ENCODE assay signal across 9 cellular contexts in the genomic region with DNA sequence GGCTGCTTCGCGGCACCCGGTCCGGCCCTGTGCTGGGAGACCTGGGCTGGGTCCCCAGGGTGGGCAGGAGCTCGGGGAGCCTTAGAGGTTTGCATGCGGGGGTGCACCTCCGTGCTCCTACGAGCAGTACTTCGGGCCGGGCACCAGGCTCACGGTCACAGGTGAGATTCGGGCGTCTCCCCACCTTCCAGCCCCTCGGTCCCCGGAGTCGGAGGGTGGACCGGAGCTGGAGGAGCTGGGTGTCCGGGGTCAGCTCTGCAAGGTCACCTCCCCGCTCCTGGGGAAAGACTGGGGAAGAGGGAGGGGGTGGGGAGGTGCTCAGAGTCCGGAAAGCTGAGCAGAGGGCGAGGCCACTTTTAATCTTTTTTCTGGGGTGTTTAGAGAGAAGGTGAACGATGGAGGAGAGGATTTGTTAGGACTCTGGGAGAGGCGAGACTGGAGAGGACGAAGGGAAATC. TPM values are rescaled to one million over a fixed set of nuclear protein-coding genes. Genes with fewer than 3 reads are reported as not detected.
DNase-seq lines count a peak whose midpoint lies in the region; ATAC-seq, FAIRE-seq and TF ChIP-seq lines count a peak whose summit lies in the region.
"Had no signal": no experiment of that assay in that cellular context is flagged by ENCODE, and none has a peak within 500 bp of the region (broad histone marks: within the 10 kb centered on the region; RNA-seq: fewer than 3 reads in every experiment).

No MANE protein-coding gene starts in this region.

- no peaks in the 10 kb centered on the region for H3F3A ChIP-seq in GM23248 (ENCODE audit: insufficient read depth)

- WGBS in GM23248 (ENCODE audit: low coverage in 1 of 2, low lambda C conversion rate in 2 of 2, missing lambda C conversion rate in 2 of 2), 2 experiments = 2 to 3% methylated on average over 17 to 20 of the region's 24 CpGs
- WGBS in small intestine, 3 donors = 0 to 1% (median 0%) methylated on average over 20 to 24 of the region's 24 CpGs

- no peak overlapping the region for H3K4me2 ChIP-seq in GM23248 (ENCODE audit: unreplicated experiment)

- H3K9ac ChIP-seq in GM23248 = no peak overlapping the region

- in situ Hi-C loops in GM23248 (cut with MboI) = no loop called here

- ATAC-seq in SK-N-SH treated with all-trans-retinoic acid at 6 μM for 48 hours = 0 out of 3 replicates have a peak, but pooled peaks have one; percentile 10

- intact Hi-C loops in left ventricle myocardium inferior (cut with micrococcal nuclease) = no loop called here

- H3K79me2 ChIP-seq in GM23248 (ENCODE audit: insufficient read depth) = no peaks in the 10 kb centered on the region

- H3K27me3 ChIP-seq in GM23248 (replicated peaks; ENCODE audit: insufficient read depth) = peaks cover 83% of the 10 kb centered on the region
- peaks cover 100% of the 10 kb centered on the region for H3K27me3 ChIP-seq in left ventricle myocardium inferior (ENCODE audit: low read depth)
- H3K27me3 ChIP-seq in small intestine (ENCODE audit: control insufficient read depth in 2 of 2, insufficient read depth in 2 of 2, low read length in 2 of 2) = peaks cover 0 to 13% of the 10 kb centered on the region in 2 donors

- H3K4me1 ChIP-seq in GM23248 (ENCODE audit: insufficient read depth) (peaks cover 4% of the 10 kb centered on the region; the same call in 1 of the 2 replicates), left ventricle myocardium inferior (peaks cover 19% of the 10 kb centered on the region), small intestine (ENCODE audit: control insufficient read depth in 2 of 2, insufficient read depth in 1 of 2, low read depth in 1 of 2, low read length in 1 of 2) (no peaks in the 10 kb centered on the region)

- peak overlapping the region; percentile 37; the same call in 1 of the 2 replicates for H3K4me3 ChIP-seq in GM23248
- H3K4me3 ChIP-seq in left ventricle myocardium inferior = peak overlapping the region; percentile 60
- H3K4me3 ChIP-seq in small intestine (ENCODE audit: low read depth in 1 of 2, low read length in 2 of 2) = peak overlapping the region; percentile 46 to 64

- H3K36me3 ChIP-seq in GM23248 (ENCODE audit: low read depth) (no peaks in the 10 kb centered on the region), left ventricle myocardium inferior (no peaks in the 10 kb centered on the region), small intestine (ENCODE audit: control insufficient read depth in 2 of 2, insufficient read depth in 2 of 2, low read length in 2 of 2) (no peaks in the 10 kb centered on the region)

- no peaks in the 10 kb centered on the region for H4K20me1 ChIP-seq in GM23248 (ENCODE audit: insufficient read depth)

- no peaks in the 10 kb centered on the region for H3K9me3 ChIP-seq in GM23248 (ENCODE audit: low read depth)
- H3K9me3 ChIP-seq in left ventricle myocardium inferior (replicated peaks) = no peaks in the 10 kb centered on the region
- no peaks in the 10 kb centered on the region for H3K9me3 ChIP-seq in small intestine (ENCODE audit: control insufficient read depth, low read depth)

- H3K27ac ChIP-seq in GM23248 (no peak overlapping the region), left ventricle myocardium inferior (replicated peaks) (no peak overlapping the region), small intestine (ENCODE audit: low read depth in 1 of 2, low read length in 1 of 2) (peak overlapping the region; percentile 75 to 97), caudate nucleus (ENCODE audit: low read depth, low read length) (no peak overlapping the region)

- no peak overlapping the region for H2AFZ ChIP-seq in GM23248

- FAIRE-seq in small intestine (lab: Jason Lieb, UNC) = no peak

- no peaks in the 10 kb centered on the region for H3K9me2 ChIP-seq in GM23248 (ENCODE audit: insufficient read depth)

- TF ChIP-seq CTCF in left ventricle myocardium inferior (IDR thresholded peaks at IDR 0.05; ENCODE audit: borderline replicate concordance) = no peak

- DNase-seq in Daoy (ENCODE audit: low read depth) (peak; percentile 50), GM23248 (no peak), left ventricle myocardium inferior (no peak), small intestine (peak; percentile 25), NCI-H1436 (lab: John Stamatoyannopoulos, UW) (no peak), caudate nucleus (lab: John Stamatoyannopoulos, UW) (no peak), NCI-H748 treated with DMSO at 0.1 percent for 48 hours (lab: John Stamatoyannopoulos, UW) (no peak)

TF ChIP-seq in SK-N-SH treated with all-trans-retinoic acid at 6 μM for 48 hours, 23 proteins besides CTCF, POLR2A, EP300 and RAD21:
- TF ChIP-seq ESRRG (CRISPR knock-in tag; IDR thresholded peaks at IDR 0.05) (no peak), OSR1 (CRISPR knock-in tag; IDR thresholded peaks at IDR 0.05) (no peak), RARB (CRISPR knock-in tag; IDR thresholded peaks at IDR 0.05) (no peak), ZC3H10 (CRISPR knock-in tag; IDR thresholded peaks at IDR 0.05) (no peak), TCF4 (CRISPR knock-in tag; IDR thresholded peaks at IDR 0.05; ENCODE audit: borderline replicate concordance) (no peak), TOX (CRISPR knock-in tag; IDR thresholded peaks at IDR 0.05; ENCODE audit: borderline replicate concordance) (no peak), BACH2 (CRISPR knock-in tag; IDR thresholded peaks at IDR 0.05; ENCODE audit: borderline replicate concordance) (no peak), ZNF70 (CRISPR knock-in tag; IDR thresholded peaks at IDR 0.05) (no peak)
- TF ChIP-seq, protein P1, sequence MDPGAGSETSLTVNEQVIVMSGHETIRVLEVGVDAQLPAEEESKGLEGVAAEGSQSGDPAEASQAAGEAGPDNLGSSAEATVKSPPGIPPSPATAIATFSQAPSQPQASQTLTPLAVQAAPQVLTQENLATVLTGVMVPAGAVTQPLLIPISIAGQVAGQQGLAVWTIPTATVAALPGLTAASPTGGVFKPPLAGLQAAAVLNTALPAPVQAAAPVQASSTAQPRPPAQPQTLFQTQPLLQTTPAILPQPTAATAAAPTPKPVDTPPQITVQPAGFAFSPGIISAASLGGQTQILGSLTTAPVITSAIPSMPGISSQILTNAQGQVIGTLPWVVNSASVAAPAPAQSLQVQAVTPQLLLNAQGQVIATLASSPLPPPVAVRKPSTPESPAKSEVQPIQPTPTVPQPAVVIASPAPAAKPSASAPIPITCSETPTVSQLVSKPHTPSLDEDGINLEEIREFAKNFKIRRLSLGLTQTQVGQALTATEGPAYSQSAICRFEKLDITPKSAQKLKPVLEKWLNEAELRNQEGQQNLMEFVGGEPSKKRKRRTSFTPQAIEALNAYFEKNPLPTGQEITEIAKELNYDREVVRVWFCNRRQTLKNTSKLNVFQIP (CRISPR knock-in tag; IDR thresholded peaks at IDR 0.05; ENCODE audit: borderline replicate concordance, low read depth) = no peak
- TF ChIP-seq, protein P2, sequence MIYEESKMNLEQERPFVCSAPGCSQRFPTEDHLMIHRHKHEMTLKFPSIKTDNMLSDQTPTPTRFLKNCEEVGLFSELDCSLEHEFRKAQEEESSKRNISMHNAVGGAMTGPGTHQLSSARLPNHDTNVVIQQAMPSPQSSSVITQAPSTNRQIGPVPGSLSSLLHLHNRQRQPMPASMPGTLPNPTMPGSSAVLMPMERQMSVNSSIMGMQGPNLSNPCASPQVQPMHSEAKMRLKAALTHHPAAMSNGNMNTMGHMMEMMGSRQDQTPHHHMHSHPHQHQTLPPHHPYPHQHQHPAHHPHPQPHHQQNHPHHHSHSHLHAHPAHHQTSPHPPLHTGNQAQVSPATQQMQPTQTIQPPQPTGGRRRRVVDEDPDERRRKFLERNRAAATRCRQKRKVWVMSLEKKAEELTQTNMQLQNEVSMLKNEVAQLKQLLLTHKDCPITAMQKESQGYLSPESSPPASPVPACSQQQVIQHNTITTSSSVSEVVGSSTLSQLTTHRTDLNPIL (CRISPR knock-in tag; IDR thresholded peaks at IDR 0.05; ENCODE audit: low read depth) = no peak
TF ChIP-seq in SK-N-SH treated with all-trans-retinoic acid at 6 μM for 48 hours: peak in this region for 0.

RNA-seq across cellular contexts. Expression of a gene that starts 26.6 kb away (rescaled TPM):
- total RNA-seq in Daoy (2014; rRNA removed; shearing (Covaris generic)) = not detected in 2 replicates
- not detected in 2 replicates for total RNA-seq in GM23248 (2014; rRNA removed; shearing (Covaris generic))
- polyA plus RNA-seq in GM23248 (2016; fragmentation: Nextera tagmentation; extraction: Ambion mirVana) = not detected in 2 replicates
- total RNA-seq in left ventricle myocardium inferior = not detected
- polyA plus RNA-seq in small intestine = 100 to 1,000 TPM in 2 of 3 donors, 10 to 100 TPM in 1; 91.5 to 814 (median 154) TPM
- total RNA-seq: temporal lobe had no signal

RNA-seq across cellular contexts. Expression of a gene that starts 48.1 kb away (rescaled TPM):
- not detected in 2 replicates for total RNA-seq in Daoy (2014; rRNA removed; shearing (Covaris generic))
- not detected in 2 replicates for total RNA-seq in GM23248 (2014; rRNA removed; shearing (Covaris generic))
- not detected in 2 replicates for polyA plus RNA-seq in GM23248 (2016; fragmentation: Nextera tagmentation; extraction: Ambion mirVana)
- not detected for total RNA-seq in left ventricle myocardium inferior
- polyA plus RNA-seq in small intestine = 10 to 100 TPM; 12.6 to 28.2 (median 17.3) TPM
- total RNA-seq: temporal lobe had no signal

RNA-seq across cellular contexts. Expression of a gene that starts 57.5 kb away (rescaled TPM):
- 12.9 and 20.4 TPM in 2 replicates for total RNA-seq in Daoy (2014; rRNA removed; shearing (Covaris generic))
- total RNA-seq in GM23248 (2014; rRNA removed; shearing (Covaris generic)) = 0.11 and 0.13 TPM in 2 replicates
- 0.98 and 1.2 TPM in 2 replicates for polyA plus RNA-seq in GM23248 (2016; fragmentation: Nextera tagmentation; extraction: Ambion mirVana)
- 4.4 TPM for total RNA-seq in left ventricle myocardium inferior
- polyA plus RNA-seq in small intestine = 10 to 100 TPM in 2 of 3 donors, 1 to 10 TPM in 1; 6.5 to 26.2 (median 17.0) TPM

Comparison
In these comparisons a context has a peak if more than half of its experiments do, and no peak if none do; other contexts are left out.
1. DNase-seq: peak in Daoy (single experiment) and small intestine (single experiment); none in GM23248 (single experiment), left ventricle myocardium inferior (single experiment), NCI-H1436 (single experiment), caudate nucleus (0 of 61) and NCI-H748 treated with DMSO at 0.1 percent for 48 hours (single experiment).
2. H3K27ac ChIP-seq: peak in small intestine (2 of 2); none in GM23248 (single experiment), left ventricle myocardium inferior (single experiment) and caudate nucleus (single experiment).
3. Peak in every context shown above with its lines, with median percentiles within 50 percentile points of each other: H3K4me3 ChIP-seq.